ENCODE assay signal across 1 cellular context in genomic region chr2:223930002-223930976, GRCh38.
TF ChIP-seq lines count a peak whose summit lies in the region.

No MANE protein-coding gene starts in this region.

TF ChIP-seq in HepG2, 621 proteins besides CTCF, POLR2A, EP300 and RAD21 (continued from another document and continues in another):
- TF ChIP-seq ZFP91 (CRISPR knock-in tag; IDR thresholded peaks at IDR 0.05; ENCODE audit: borderline replicate concordance) (peak; percentile 85; the same call in 1 of the 2 replicates), FOXO1 (CRISPR knock-in tag; IDR thresholded peaks at IDR 0.05) (peak; percentile 65), GMEB1 (CRISPR knock-in tag; IDR thresholded peaks at IDR 0.05; ENCODE audit: borderline replicate concordance) (peak; percentile 38; the same call in 1 of the 2 replicates), ZNF530 (CRISPR knock-in tag; IDR thresholded peaks at IDR 0.05; ENCODE audit: low read depth) (no peak), ZNF543 (CRISPR knock-in tag; IDR thresholded peaks at IDR 0.05) (peak; percentile 88), ZXDC (CRISPR knock-in tag; IDR thresholded peaks at IDR 0.05) (no peak), ZNF101 (CRISPR knock-in tag; IDR thresholded peaks at IDR 0.05; ENCODE audit: borderline replicate concordance, low read depth) (no peak), NFATC3 (CRISPR knock-in tag; IDR thresholded peaks at IDR 0.05) (no peak), PAX8 (CRISPR knock-in tag; IDR thresholded peaks at IDR 0.05; ENCODE audit: borderline replicate concordance) (no peak), ZNF569 (CRISPR knock-in tag; IDR thresholded peaks at IDR 0.05; ENCODE audit: borderline replicate concordance) (peak; percentile 57; the same call in 1 of the 2 replicates), ZNF672 (CRISPR knock-in tag; IDR thresholded peaks at IDR 0.05) (no peak), ZSCAN30 (CRISPR knock-in tag; IDR thresholded peaks at IDR 0.05) (no peak), RXRA (CRISPR knock-in tag; IDR thresholded peaks at IDR 0.05) (peak; percentile 92), DNMT3B (CRISPR knock-in tag; conservative IDR thresholded peaks at IDR 0.05) (peak; percentile 91; the same call in 1 of the 2 replicates), ZNF235 (CRISPR knock-in tag; IDR thresholded peaks at IDR 0.05; ENCODE audit: borderline replicate concordance) (no peak), ZBTB37 (CRISPR knock-in tag; IDR thresholded peaks at IDR 0.05) (peak; percentile 79), ZBTB21 (CRISPR knock-in tag; IDR thresholded peaks at IDR 0.05) (peak; percentile 96), KAT7 (CRISPR knock-in tag; IDR thresholded peaks at IDR 0.05; ENCODE audit: borderline replicate concordance) (peak; percentile 98), SAP130 (CRISPR knock-in tag; IDR thresholded peaks at IDR 0.05; ENCODE audit: low read depth) (peak; percentile 83), ZNF687 (CRISPR knock-in tag; IDR thresholded peaks at IDR 0.05) (peak; percentile 98), ETS1 (CRISPR knock-in tag; IDR thresholded peaks at IDR 0.05) (no peak), ATF1 (CRISPR knock-in tag; IDR thresholded peaks at IDR 0.05) (peak; percentile 91), MAZ (IDR thresholded peaks at IDR 0.05; ENCODE audit: borderline replicate concordance, low read depth, low read length) (0 out of 2 replicates have a peak, but pooled peaks have one; percentile 25), MAZ (CRISPR knock-in tag; IDR thresholded peaks at IDR 0.05; ENCODE audit: low read depth) (peak; percentile 28; the same call in 1 of the 2 replicates), NFYB (CRISPR knock-in tag; IDR thresholded peaks at IDR 0.05) (peak; percentile 74), ZNF780A (CRISPR knock-in tag; IDR thresholded peaks at IDR 0.05) (no peak), DPF2 (CRISPR knock-in tag; IDR thresholded peaks at IDR 0.05; ENCODE audit: borderline replicate concordance, low read depth) (peak; percentile 19; the same call in 1 of the 2 replicates), ZNF253 (CRISPR knock-in tag; IDR thresholded peaks at IDR 0.05; ENCODE audit: borderline replicate concordance) (0 out of 2 replicates have a peak, but pooled peaks have one; percentile 60), ARNT (IDR thresholded peaks at IDR 0.05) (no peak), BCL6 (CRISPR knock-in tag; IDR thresholded peaks at IDR 0.05) (peak; percentile 5; the same call in 1 of the 2 replicates), ZNF576 (CRISPR knock-in tag; IDR thresholded peaks at IDR 0.05) (no peak), ZNF609 (CRISPR knock-in tag; IDR thresholded peaks at IDR 0.05; ENCODE audit: borderline replicate concordance) (peak; percentile 75; the same call in 1 of the 2 replicates), ZNF3 (CRISPR knock-in tag; IDR thresholded peaks at IDR 0.05) (peak; percentile 71; the same call in 1 of the 2 replicates), KLF16 (CRISPR knock-in tag; IDR thresholded peaks at IDR 0.05) (peak in 1 of 2 experiments; percentile 75; a peak in 1 of 4 replicates), EHMT2 (IDR thresholded peaks at IDR 0.05; ENCODE audit: borderline replicate concordance, low read depth, low read length) (peak; percentile 77; the same call in 1 of the 2 replicates), ZNF34 (CRISPR knock-in tag; IDR thresholded peaks at IDR 0.05; ENCODE audit: borderline replicate concordance) (peak; percentile 86; the same call in 1 of the 2 replicates), NCOA5 (CRISPR knock-in tag; IDR thresholded peaks at IDR 0.05) (no peak), ZNF773 (CRISPR knock-in tag; IDR thresholded peaks at IDR 0.05; ENCODE audit: borderline replicate concordance) (no peak), RNF2 (conservative IDR thresholded peaks at IDR 0.05; ENCODE audit: low read depth) (no peak; the same call in 1 of the 2 replicates)
